10 cellular contexts compared by ENCODE assay signal in genomic region chr11:124536520-124536919, GRCh38. TPM values are rescaled to one million over a fixed set of nuclear protein-coding genes. Genes with fewer than 3 reads are reported as not detected.
DNase-seq lines count a peak whose midpoint lies in the region; ATAC-seq and TF ChIP-seq lines count a peak whose summit lies in the region.
"Had no signal": no experiment of that assay in that cellular context is flagged by ENCODE, and none has a peak within 500 bp of the region (broad histone marks: within the 10 kb centered on the region; RNA-seq: fewer than 3 reads in every experiment).

No MANE protein-coding gene starts in this region.

- no peaks in the 10 kb centered on the region for H3K9me3 Mint-ChIP-seq in GM23338
- no peaks in the 10 kb centered on the region for H3K9me3 Mint-ChIP-seq in activated CD4-positive, alpha-beta memory T cell treated with anti-CD3 and anti-CD28 coated beads for 36 hours

- H3K14ac ChIP-seq in trophoblast cell (ENCODE audit: low read length) (no peak overlapping the region), neuronal stem cell (ENCODE audit: low read length) (no peak overlapping the region)

- intact Hi-C loops in Right ventricle myocardium superior (cut with DNase I): no loop called here
- intact Hi-C loops in activated CD4-positive, alpha-beta memory T cell treated with anti-CD3 and anti-CD28 coated beads for 36 hours (cut with micrococcal nuclease): no loop called here

- no peaks in the 10 kb centered on the region for H4K20me1 ChIP-seq in GM23338 (replicated peaks; ENCODE audit: insufficient read depth)

- H3K36me3 ChIP-seq in GM23338 (ENCODE audit: insufficient read depth) (no peaks in the 10 kb centered on the region), RWPE2 (ENCODE audit: low read depth) (no peaks in the 10 kb centered on the region), trophoblast cell (ENCODE audit: control insufficient read depth in 1 of 2, insufficient read depth in 2 of 2, low read length in 2 of 2) (no peaks in the 10 kb centered on the region), neuronal stem cell (replicated peaks in 1 of 2; ENCODE audit: control insufficient read depth in 2 of 2, insufficient read depth in 2 of 2, low read length in 2 of 2) (no peaks in the 10 kb centered on the region)
- H3K36me3 ChIP-seq: uterus had no signal

- H3K9ac ChIP-seq in trophoblast cell (ENCODE audit: low read length) (no peak overlapping the region), neuronal stem cell (ENCODE audit: low read depth, low read length, poor library complexity) (no peak overlapping the region)

- H3F3A ChIP-seq in GM23338 (replicated peaks; ENCODE audit: low read depth): no peaks in the 10 kb centered on the region

- no peak overlapping the region for H2BK5ac ChIP-seq in trophoblast cell (ENCODE audit: low read depth, low read length, poor library complexity)
- H2BK5ac ChIP-seq in neuronal stem cell (ENCODE audit: low read length): no peak overlapping the region

- no peaks in the 10 kb centered on the region for H3K36me3 Mint-ChIP-seq in GM23338 (ENCODE audit: low read depth)
- no peaks in the 10 kb centered on the region for H3K36me3 Mint-ChIP-seq in activated CD4-positive, alpha-beta memory T cell treated with anti-CD3 and anti-CD28 coated beads for 36 hours

- H3K79me1 ChIP-seq in trophoblast cell (ENCODE audit: low read length): no peaks in the 10 kb centered on the region
- H3K79me1 ChIP-seq in neuronal stem cell (ENCODE audit: low read depth, low read length): no peaks in the 10 kb centered on the region

- H3K9me3 ChIP-seq in RWPE2 (ENCODE audit: severe bottlenecking) (no peaks in the 10 kb centered on the region), trophoblast cell (ENCODE audit: insufficient read depth, low read depth, low read length) (no peaks in the 10 kb centered on the region), neuronal stem cell (replicated peaks in 1 of 2; ENCODE audit: control insufficient read depth in 2 of 2, insufficient read depth in 1 of 2, low read depth in 1 of 2, low read length in 2 of 2) (no peaks in the 10 kb centered on the region)
- H3K9me3 ChIP-seq: uterus had no signal

- no peak overlapping the region for H2BK15ac ChIP-seq in neuronal stem cell (ENCODE audit: low read length)

- peak overlapping the region; percentile 57 for H3K27ac Mint-ChIP-seq in GM23338
- no peak overlapping the region for H3K27ac Mint-ChIP-seq in activated CD4-positive, alpha-beta memory T cell treated with anti-CD3 and anti-CD28 coated beads for 36 hours

- H3K18ac ChIP-seq in trophoblast cell (ENCODE audit: low read length) (no peak overlapping the region), neuronal stem cell (ENCODE audit: low read length) (no peak overlapping the region)

- H3K4me3 Mint-ChIP-seq in GM23338: no peak overlapping the region
- H3K4me3 Mint-ChIP-seq in activated CD4-positive, alpha-beta memory T cell treated with anti-CD3 and anti-CD28 coated beads for 36 hours: no peak overlapping the region

- no peaks in the 10 kb centered on the region for H3K79me2 ChIP-seq in GM23338 (replicated peaks; ENCODE audit: insufficient read depth)
- no peaks in the 10 kb centered on the region for H3K79me2 ChIP-seq in trophoblast cell (ENCODE audit: control insufficient read depth, insufficient read depth, low read length, poor library complexity)

- peak in 1 of 2 experiments; percentile 49; a peak in 2 of 4 replicates for TF ChIP-seq CTCF in GM23338 (conservative IDR thresholded peaks at IDR 0.05; ENCODE audit: low read depth in 2 of 2)
- no peak for TF ChIP-seq CTCF in RWPE2 (IDR thresholded peaks at IDR 0.05; ENCODE audit: poor library complexity, severe bottlenecking)
- TF ChIP-seq CTCF in GM10248 (IDR thresholded peaks at IDR 0.05; ENCODE audit: control extremely low read depth, extremely low read depth, low read depth, missing control alignments): no peak

- H3K27ac ChIP-seq in GM23338 (ENCODE audit: low read depth): peak overlapping the region; percentile 63; the same call in 1 of the 2 replicates
- H3K27ac ChIP-seq in RWPE2 (ENCODE audit: poor library complexity, severe bottlenecking): no peak overlapping the region
- no peak overlapping the region for H3K27ac ChIP-seq in trophoblast cell (ENCODE audit: low read depth, low read length)
- H3K27ac ChIP-seq in neuronal stem cell (replicated peaks; ENCODE audit: low read length): no peak overlapping the region
- H3K27ac ChIP-seq: uterus had no signal

- H4K8ac ChIP-seq in trophoblast cell (ENCODE audit: low read depth, low read length): no peak overlapping the region
- H4K8ac ChIP-seq in neuronal stem cell (ENCODE audit: low read depth, low read length): no peak overlapping the region

- no peak overlapping the region for H3K23ac ChIP-seq in trophoblast cell (ENCODE audit: low read length)
- H3K23ac ChIP-seq in neuronal stem cell (ENCODE audit: low read depth, low read length, poor library complexity): no peak overlapping the region

- H3K4me1 ChIP-seq in GM23338 (ENCODE audit: insufficient read depth) (0 out of 2 replicates have a peak, but pooled peaks cover 3% of the 10 kb centered on the region), RWPE2 (ENCODE audit: insufficient read depth, poor library complexity, severe bottlenecking) (no peaks in the 10 kb centered on the region), trophoblast cell (ENCODE audit: control insufficient read depth in 1 of 2, insufficient read depth in 2 of 2, low read length in 2 of 2) (peaks cover 2% of the 10 kb centered on the region in 2 experiments), neuronal stem cell (ENCODE audit: control insufficient read depth in 2 of 2, insufficient read depth in 1 of 2, low read depth in 1 of 2, low read length in 2 of 2) (no peaks in the 10 kb centered on the region)
- H3K4me1 ChIP-seq: uterus had no signal

- H3K27me3 ChIP-seq in GM23338 (ENCODE audit: insufficient read depth) (no peaks in the 10 kb centered on the region), RWPE2 (ENCODE audit: insufficient read depth, poor library complexity, severe bottlenecking) (no peaks in the 10 kb centered on the region), trophoblast cell (ENCODE audit: insufficient read depth, low read length) (no peaks in the 10 kb centered on the region), neuronal stem cell (ENCODE audit: control insufficient read depth in 3 of 3, insufficient read depth in 3 of 3, low read depth in 1 of 3, low read length in 3 of 3) (no peaks in the 10 kb centered on the region)
- H3K27me3 ChIP-seq: uterus had no signal

- H3K4me3 ChIP-seq in GM23338 (no peak overlapping the region), RWPE2 (ENCODE audit: severe bottlenecking) (no peak overlapping the region), trophoblast cell (ENCODE audit: low read depth, low read length) (no peak overlapping the region), neuronal stem cell (ENCODE audit: low read length in 2 of 2) (no peak overlapping the region)
- H3K4me3 ChIP-seq: uterus had no signal

- H2BK120ac ChIP-seq in trophoblast cell (ENCODE audit: insufficient read depth, low read length, poor library complexity): no peak overlapping the region
- H2BK120ac ChIP-seq in neuronal stem cell (ENCODE audit: low read depth, low read length): no peak overlapping the region

- peak overlapping the region; percentile 97 for H2AFZ ChIP-seq in GM23338
- H2AFZ ChIP-seq in trophoblast cell (ENCODE audit: insufficient read depth, low read length, poor library complexity): peak overlapping the region; percentile 1
- no peak overlapping the region for H2AFZ ChIP-seq in neuronal stem cell (ENCODE audit: low read length)

- ATAC-seq in GM23338 (peak; percentile 100), RWPE2 (ENCODE audit: low read depth) (peak; percentile 67), Right ventricle myocardium superior (ENCODE audit: poor library complexity) (peak; percentile 77)

- CTCF ChIA-PET in activated CD4-positive, alpha-beta memory T cell treated with anti-CD3 and anti-CD28 coated beads for 36 hours (lab: Charles Lee): no interaction called here
- CTCF ChIA-PET in GM10248 (lab: Yijun Ruan, JAX): no interaction called here

- H3K4me2 ChIP-seq in GM23338 (no peak overlapping the region), trophoblast cell (ENCODE audit: low read length) (no peak overlapping the region), neuronal stem cell (ENCODE audit: insufficient read depth, low read length, poor library complexity, severe bottlenecking) (no peak overlapping the region)

- DNase-seq in GM23338 (ENCODE audit: low spot score) (peak; percentile 85), RWPE2 (ENCODE audit: low spot score) (no peak), Right ventricle myocardium superior (peak; percentile 65), trophoblast cell (peak; percentile 67 to 72), neuronal stem cell (ENCODE audit: low spot score) (no peak), NCI-H345 treated with DMSO at 0.1 percent for 48 hours (lab: John Stamatoyannopoulos, UW; ENCODE audit: unreplicated experiment) (no peak), GM10248 (ENCODE audit: extremely low spot score) (no peak)
- DNase-seq in activated CD4-positive, alpha-beta memory T cell treated with anti-CD3 and anti-CD28 coated beads for 36 hours: no peak
- DNase-seq: NCI-H1092, uterus had no signal

- no peak overlapping the region for H2BK12ac ChIP-seq in trophoblast cell (ENCODE audit: low read length)
- no peak overlapping the region for H2BK12ac ChIP-seq in neuronal stem cell (ENCODE audit: low read length)

- POLR2A ChIA-PET in activated CD4-positive, alpha-beta memory T cell treated with anti-CD3 and anti-CD28 coated beads for 36 hours (lab: Charles Lee): no interaction called here
- POLR2A ChIA-PET in GM10248 (lab: Yijun Ruan, JAX): no interaction called here

- H2AK5ac ChIP-seq in trophoblast cell (ENCODE audit: low read length): no peak overlapping the region
- no peak overlapping the region for H2AK5ac ChIP-seq in neuronal stem cell (ENCODE audit: low read depth, low read length)

- peaks cover 5% of the 10 kb centered on the region for H3K27me3 Mint-ChIP-seq in GM23338 (ENCODE audit: insufficient read depth, low read depth, poor library complexity)
- peaks cover 19% of the 10 kb centered on the region for H3K27me3 Mint-ChIP-seq in activated CD4-positive, alpha-beta memory T cell treated with anti-CD3 and anti-CD28 coated beads for 36 hours

- no CpG with 5 or more reads among the region's 6 CpGs for WGBS in trophoblast cell (ENCODE audit: extremely low coverage, insufficient coverage, insufficient read length)
- WGBS in neuronal stem cell (ENCODE audit: extremely low coverage in 2 of 2, insufficient read length in 2 of 2, insufficient replicate concordance in 1 of 2), 2 donors: no CpG with 5 or more reads among the region's 6 CpGs

- H3K9me2 ChIP-seq in GM23338 (ENCODE audit: insufficient read depth): peaks cover 7% of the 10 kb centered on the region; the same call in 1 of the 2 replicates

- no peak overlapping the region for H4K91ac ChIP-seq in trophoblast cell (ENCODE audit: low read depth, low read length)
- no peak overlapping the region for H4K91ac ChIP-seq in neuronal stem cell (ENCODE audit: low read depth, low read length, poor library complexity)

- H3K4ac ChIP-seq in trophoblast cell (ENCODE audit: low read depth, low read length): no peak overlapping the region
- no peak overlapping the region for H3K4ac ChIP-seq in neuronal stem cell (ENCODE audit: low read length)

- no peak overlapping the region for H4K12ac ChIP-seq in trophoblast cell (ENCODE audit: low read depth, low read length)

- peaks cover 12% of the 10 kb centered on the region for H3K4me1 Mint-ChIP-seq in GM23338
- no peaks in the 10 kb centered on the region for H3K4me1 Mint-ChIP-seq in activated CD4-positive, alpha-beta memory T cell treated with anti-CD3 and anti-CD28 coated beads for 36 hours (ENCODE audit: low read depth)

RNA-seq across cellular contexts. Expression of gene OR8B12, which starts 6.9 kb away (rescaled TPM):
- not detected in 2 replicates for total RNA-seq in GM23338 (2014; rRNA removed; shearing (Covaris generic))
- polyA plus RNA-seq in GM23338 (2016; fragmentation: Nextera tagmentation; extraction: Ambion mirVana): not detected in 2 replicates
- total RNA-seq in Right ventricle myocardium superior: not detected
- polyA plus RNA-seq in trophoblast cell (2013): not detected in 2 replicates
- not detected for total RNA-seq in activated CD4-positive, alpha-beta memory T cell treated with anti-CD3 and anti-CD28 coated beads for 36 hours
- polyA plus RNA-seq in neuronal stem cell (2013, experiment 1 of 2): not detected
- polyA plus RNA-seq in neuronal stem cell (2013, experiment 2 of 2): not detected
- total RNA-seq: uterus had no signal

RNA-seq across cellular contexts. Expression of gene OR8A1, which starts 33.3 kb away (rescaled TPM):
- total RNA-seq in GM23338 (2014; rRNA removed; shearing (Covaris generic)): not detected in 2 replicates
- polyA plus RNA-seq in GM23338 (2016; fragmentation: Nextera tagmentation; extraction: Ambion mirVana): not detected in 2 replicates
- not detected for total RNA-seq in Right ventricle myocardium superior
- polyA plus RNA-seq in trophoblast cell (2013): not detected in 2 replicates
- total RNA-seq in activated CD4-positive, alpha-beta memory T cell treated with anti-CD3 and anti-CD28 coated beads for 36 hours: not detected
- polyA plus RNA-seq in neuronal stem cell (2013, experiment 1 of 2): not detected
- not detected for polyA plus RNA-seq in neuronal stem cell (2013, experiment 2 of 2)
- total RNA-seq: uterus had no signal

Comparison
In these comparisons a context has a peak if more than half of its experiments do, and no peak if none do; other contexts are left out.
1. DNase-seq: peak in GM23338 (single experiment), Right ventricle myocardium superior (single experiment) and trophoblast cell (2 of 2); none in RWPE2 (single experiment), activated CD4-positive, alpha-beta memory T cell treated with anti-CD3 and anti-CD28 coated beads for 36 hours (single experiment), neuronal stem cell (single experiment), NCI-H345 treated with DMSO at 0.1 percent for 48 hours (single experiment) and GM10248 (single experiment).
2. Peak in every context shown above with its lines, with median percentiles within 50 percentile points of each other: ATAC-seq.